8 cellular contexts compared by ENCODE assay signal in the genomic region with DNA sequence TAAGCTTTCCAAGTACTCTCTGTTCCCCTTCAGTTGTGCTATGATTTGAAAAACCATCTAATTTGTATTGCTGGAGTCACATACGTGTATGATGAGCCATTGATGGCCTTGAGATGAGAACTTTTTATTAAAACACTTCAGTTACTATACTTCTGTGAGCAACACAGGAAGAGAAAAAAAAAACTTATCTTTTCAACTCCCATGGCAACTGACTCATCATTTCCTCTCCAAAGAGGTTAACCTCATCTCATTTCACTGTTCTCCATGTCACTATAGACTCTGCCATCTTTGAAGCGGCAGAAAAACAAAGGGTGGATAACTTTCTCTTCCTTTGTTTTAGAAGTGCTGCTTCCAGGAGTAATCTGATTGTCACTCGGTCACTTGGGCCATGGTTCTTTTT.
A peak's percentile ranks its signal among the peaks of the same experiment; 100 is the strongest.
DNase-seq lines count a peak whose midpoint lies in the region; ATAC-seq lines count a peak whose summit lies in the region.
"Had no signal": no experiment of that assay in that cellular context is flagged by ENCODE, and none has a peak within 500 bp of the region (broad histone marks: within the 10 kb centered on the region; RNA-seq: fewer than 3 reads in every experiment).

No MANE protein-coding gene starts in this region.

- no peaks in the 10 kb centered on the region for H3K36me3 ChIP-seq in adipocyte (ENCODE audit: control insufficient read depth, insufficient read depth, low read length, severe bottlenecking)

- peak overlapping the region; percentile 74 to 97 (median 91) for H3K27ac Mint-ChIP-seq in naive thymus-derived CD8-positive, alpha-beta T cell

- no peaks in the 10 kb centered on the region for H3K36me3 Mint-ChIP-seq in naive thymus-derived CD8-positive, alpha-beta T cell

- H3K9ac ChIP-seq in adipocyte (ENCODE audit: low read length): no peak overlapping the region

- no peaks in the 10 kb centered on the region for H3K9me3 ChIP-seq in adipocyte (ENCODE audit: control insufficient read depth, low read length)

- H3K4me1 ChIP-seq in adipocyte (ENCODE audit: control insufficient read depth, insufficient read depth, low read length): peaks cover 19% of the 10 kb centered on the region

- ATAC-seq in naive thymus-derived CD8-positive, alpha-beta T cell: peak; percentile 94 to 98

- H3K4me1 Mint-ChIP-seq in naive thymus-derived CD8-positive, alpha-beta T cell: peaks cover 15 to 32% (median 28%) of the 10 kb centered on the region in 4 donors

- DNase-seq in GM04503 (ENCODE audit: low read depth): peak; percentile 14
- DNase-seq in LHCN-M2 (ENCODE audit: low read depth): peak; percentile 85
- peak; percentile 33 for DNase-seq in adipocyte (ENCODE audit: low read depth)
- peak in 5 of 10 donors; percentile 10 to 77 (median 64) for DNase-seq in naive thymus-derived CD8-positive, alpha-beta T cell
- no peak for DNase-seq in NCI-H2196 treated with DMSO at 0.1 percent for 48 hours (lab: John Stamatoyannopoulos, UW; ENCODE audit: unreplicated experiment)
- DNase-seq in SHP77 (lab: John Stamatoyannopoulos, UW): no peak
- no peak for DNase-seq in NCI-H1417 treated with DMSO at 0.1 percent for 48 hours (lab: John Stamatoyannopoulos, UW)
- DNase-seq: NCI-H1048 had no signal

- no peaks in the 10 kb centered on the region for H3K27me3 Mint-ChIP-seq in naive thymus-derived CD8-positive, alpha-beta T cell

- peak overlapping the region; percentile 27 to 80 (median 64) for H3K4me3 Mint-ChIP-seq in naive thymus-derived CD8-positive, alpha-beta T cell

- POLR2A ChIA-PET in naive thymus-derived CD8-positive, alpha-beta T cell (lab: Charles Lee): no interaction called here

- no peak overlapping the region for H3K4me3 ChIP-seq in adipocyte (ENCODE audit: low read length)

- H3K9me3 Mint-ChIP-seq in naive thymus-derived CD8-positive, alpha-beta T cell: peaks cover 0 to 2% (median 0%) of the 10 kb centered on the region in 9 donors

- no peaks in the 10 kb centered on the region for H3K27me3 ChIP-seq in adipocyte (replicated peaks; ENCODE audit: control insufficient read depth, insufficient read depth, low read length)

Comparison
In these comparisons a context has a peak if more than half of its experiments do, and no peak if none do; other contexts are left out.
1. DNase-seq: peak in GM04503 (single experiment), LHCN-M2 (single experiment) and adipocyte (single experiment); none in NCI-H2196 treated with DMSO at 0.1 percent for 48 hours (single experiment), SHP77 (0 of 2) and NCI-H1417 treated with DMSO at 0.1 percent for 48 hours (single experiment).